Comparison of ENCODE assay signal across 19 cellular contexts in genomic region chr6:133114973-133115372, GRCh38.
DNase-seq lines count a peak whose midpoint lies in the region; ATAC-seq and TF ChIP-seq lines count a peak whose summit lies in the region.
"Had no signal": no experiment of that assay in that cellular context is flagged by ENCODE, and none has a peak within 500 bp of the region (broad histone marks: within the 10 kb centered on the region; RNA-seq: fewer than 3 reads in every experiment).

No MANE protein-coding gene starts in this region.

- H3K9me3 ChIP-seq in mammary epithelial cell (replicated peaks; ENCODE audit: insufficient read depth, low read length), result no peaks in the 10 kb centered on the region
- H3K9me3 ChIP-seq: SK-N-SH had no signal

- in situ Hi-C loops in mammary epithelial cell (cut with MboI; ENCODE audit: low sequenced_read_pairs in 2 of 2), result no loop called here

- dilution Hi-C loops in mammary epithelial cell (cut with HindIII; ENCODE audit: low sequenced_read_pairs), result no loop called here

- intact Hi-C loops in mammary epithelial cell (cut with micrococcal nuclease), result no loop called here
- intact Hi-C loops in MCF 10A (cut with micrococcal nuclease), result no loop called here
- intact Hi-C loops in cardiac septum (cut with DNase I), result no loop called here

- peak; percentile 19 for DNase-seq in mammary epithelial cell
- DNase-seq in MCF 10A (ENCODE audit: unreplicated experiment), result no peak
- DNase-seq in NAMALWA (ENCODE audit: low spot score), result peak; percentile 44
- DNase-seq in glomerular visceral epithelial cell (ENCODE audit: extremely low spot score), result peak; percentile 72
- DNase-seq in cardiac septum (ENCODE audit: low spot score), result no peak
- DNase-seq in iPS-NIHi11 (ENCODE audit: low spot score), result no peak
- DNase-seq: 8988T, Calu3, DMS79, NCI-H1436, NCI-H2081, NCI-H226, NCI-H526, PC-3, SK-N-SH had no signal

- H4K20me1 ChIP-seq in mammary epithelial cell (ENCODE audit: insufficient read depth, low read length), result no peaks in the 10 kb centered on the region

- no peak overlapping the region for H3K4me3 ChIP-seq in mammary epithelial cell (replicated peaks in 1 of 3; ENCODE audit: insufficient read depth in 1 of 3, low read depth in 2 of 3, low read length in 3 of 3)
- H3K4me3 ChIP-seq: GM12878 had no signal

- no peak overlapping the region for H2AFZ ChIP-seq in mammary epithelial cell (ENCODE audit: low read depth, low read length)

- POLR2A ChIA-PET in MCF 10A (lab: Yijun Ruan, JAX), result interaction anchor here (0.9 kb wide), 1 partner anchor 47 kb away, joined by 3 read pairs; no protein-coding TSS in a partner anchor

- no peak overlapping the region for H3K4me2 ChIP-seq in mammary epithelial cell (ENCODE audit: insufficient read depth, low read depth, low read length)
- H3K4me2 ChIP-seq: KMS-11, SK-N-SH had no signal

- H3K9ac ChIP-seq in mammary epithelial cell (ENCODE audit: insufficient read depth, low read length), result no peak overlapping the region
- H3K9ac ChIP-seq: KMS-11, SK-N-SH had no signal

- no peak overlapping the region for H3K27ac ChIP-seq in mammary epithelial cell (ENCODE audit: insufficient read depth, low read depth, low read length)
- H3K27ac ChIP-seq: KMS-11 had no signal

- H3K27ac Mint-ChIP-seq in MCF 10A (ENCODE audit: low read depth, unreplicated experiment), result no peak overlapping the region

- no peak overlapping the region for H3K4me3 Mint-ChIP-seq in MCF 10A (ENCODE audit: unreplicated experiment)

- H3K79me2 ChIP-seq in mammary epithelial cell (ENCODE audit: insufficient read depth, low read length), result no peaks in the 10 kb centered on the region

- H3K27me3 Mint-ChIP-seq in MCF 10A (ENCODE audit: insufficient read depth, unreplicated experiment), result peaks cover 39% of the 10 kb centered on the region

- TF ChIP-seq CTCF in mammary epithelial cell (conservative IDR thresholded peaks at IDR 0.05 in 1 of 2, IDR thresholded peaks at IDR 0.05 in 1 of 2; ENCODE audit: extremely low read depth in 1 of 2, insufficient read depth in 1 of 2, low read depth in 1 of 2, low read length in 2 of 2) (no peak), MCF 10A (IDR thresholded peaks at IDR 0.05; ENCODE audit: unreplicated experiment) (no peak)

- no peaks in the 10 kb centered on the region for H3K36me3 Mint-ChIP-seq in MCF 10A (ENCODE audit: insufficient read depth, unreplicated experiment)

- H3K9me3 Mint-ChIP-seq in MCF 10A (ENCODE audit: unreplicated experiment), result peaks cover 6% of the 10 kb centered on the region

- no peaks in the 10 kb centered on the region for H3K4me1 ChIP-seq in mammary epithelial cell (ENCODE audit: insufficient read depth, low read length)

- BruUV-seq in mammary epithelial cell (replicated peaks; lab: Mats Ljungman, UMichigan), result no TSS peak
- no TSS peak for BruUV-seq in MCF 10A (replicated peaks; lab: Mats Ljungman, UMichigan)

- peaks cover 3% of the 10 kb centered on the region for H3K27me3 ChIP-seq in mammary epithelial cell (ENCODE audit: insufficient read depth, low read length)

- WGBS in mammary epithelial cell (ENCODE audit: low coverage, missing lambda C conversion rate), result 50% methylated on average over 1 of the region's 1 CpG

- no peak for ATAC-seq in HG02840 (IDR thresholded peaks at IDR 0.05; ENCODE audit: low FRiP score, unreplicated experiment)
- no peak for ATAC-seq in HG03432 (IDR thresholded peaks at IDR 0.05; ENCODE audit: unreplicated experiment)
- ATAC-seq: GM12878, PC-3 had no signal

- H3K36me3 ChIP-seq in mammary epithelial cell (ENCODE audit: insufficient read depth, low read length), result no peaks in the 10 kb centered on the region

- H3K4me1 Mint-ChIP-seq in MCF 10A (ENCODE audit: insufficient read depth, unreplicated experiment), result no peaks in the 10 kb centered on the region

- CTCF ChIA-PET in mammary epithelial cell (lab: Charles Lee; ENCODE audit: low non-redundant PET) (no interaction called here), MCF 10A (lab: Yijun Ruan, JAX) (interaction anchor here (1.1 kb wide), 1 partner anchor 21 kb away, joined by 3 read pairs; no protein-coding TSS in a partner anchor)

Comparison
In these comparisons a context has a peak if more than half of its experiments do, and no peak if none do; other contexts are left out.
1. DNase-seq: peak in mammary epithelial cell (single experiment), NAMALWA (single experiment) and glomerular visceral epithelial cell (single experiment); none in MCF 10A (single experiment), cardiac septum (single experiment) and iPS-NIHi11 (single experiment).